Comparison of ENCODE assay signal across 8 cellular contexts in genomic region chr6:27617046-27617687, GRCh38.
DNase-seq lines count a peak whose midpoint lies in the region; ATAC-seq and TF ChIP-seq lines count a peak whose summit lies in the region.

No MANE protein-coding gene starts in this region.

- ATAC-seq in stimulated activated naive CD8-positive, alpha-beta T cell treated with anti-CD3 and anti-CD28 coated beads, Interleukin-15, Interleukin-2, amounts not matched to agents 100 U/mL and 50 U/mL, for 24 hours: no peak
- ATAC-seq in HG02981 (IDR thresholded peaks at IDR 0.05; ENCODE audit: unreplicated experiment) (no peak), GM18511 (IDR thresholded peaks at IDR 0.05; ENCODE audit: unreplicated experiment) (no peak)

- H3K36me3 Mint-ChIP-seq in stimulated activated naive CD8-positive, alpha-beta T cell treated with anti-CD3 and anti-CD28 coated beads, Interleukin-15, Interleukin-2, amounts not matched to agents 100 ng/mL and 50 ng/mL, for 24 hours (ENCODE audit: low read depth): peaks cover 4% of the 10 kb centered on the region
- H3K36me3 Mint-ChIP-seq in activated naive CD8-positive, alpha-beta T cell: no peaks in the 10 kb centered on the region

- H3K36me3 ChIP-seq in kidney epithelial cell (ENCODE audit: control insufficient read depth, insufficient read depth, low read length): no peaks in the 10 kb centered on the region

- no peaks in the 10 kb centered on the region for H3K9me3 Mint-ChIP-seq in stimulated activated naive CD8-positive, alpha-beta T cell treated with anti-CD3 and anti-CD28 coated beads, Interleukin-15, Interleukin-2, amounts not matched to agents 100 ng/mL and 50 ng/mL, for 24 hours
- no peaks in the 10 kb centered on the region for H3K9me3 Mint-ChIP-seq in activated naive CD8-positive, alpha-beta T cell (ENCODE audit: low read depth)

- H3K27me3 ChIP-seq in kidney epithelial cell (ENCODE audit: control insufficient read depth, insufficient read depth, low read length): no peaks in the 10 kb centered on the region

- H3K4me1 Mint-ChIP-seq in stimulated activated naive CD8-positive, alpha-beta T cell treated with anti-CD3 and anti-CD28 coated beads, Interleukin-15, Interleukin-2, amounts not matched to agents 100 ng/mL and 50 ng/mL, for 24 hours (ENCODE audit: low read depth): peaks cover 13% of the 10 kb centered on the region
- H3K4me1 Mint-ChIP-seq in activated naive CD8-positive, alpha-beta T cell (ENCODE audit: low read depth): peaks cover 11% of the 10 kb centered on the region

- DNase-seq in stimulated activated naive CD8-positive, alpha-beta T cell treated with anti-CD3 and anti-CD28 coated beads, Interleukin-15, Interleukin-2, amounts not matched to agents 100 U/mL and 50 U/mL, for 24 hours: no peak
- DNase-seq in kidney epithelial cell (ENCODE audit: low read depth) (no peak), NCI-H446 (lab: John Stamatoyannopoulos, UW) (no peak)
- DNase-seq in stimulated activated CD4-positive, alpha-beta T cell treated with anti-CD3 and anti-CD28 coated beads, Interleukin-1b, Interleukin-23, amount 100 ng/mL, for 48 hours: no peak

- peaks cover 77% of the 10 kb centered on the region for H3K27me3 Mint-ChIP-seq in stimulated activated naive CD8-positive, alpha-beta T cell treated with anti-CD3 and anti-CD28 coated beads, Interleukin-15, Interleukin-2, amounts not matched to agents 100 ng/mL and 50 ng/mL, for 24 hours
- H3K27me3 Mint-ChIP-seq in activated naive CD8-positive, alpha-beta T cell: peaks cover 48% of the 10 kb centered on the region

- no peak for TF ChIP-seq CTCF in kidney epithelial cell (IDR thresholded peaks at IDR 0.05; ENCODE audit: insufficient read depth, low read length, poor library complexity, severe bottlenecking)

- no peak overlapping the region for H3K27ac Mint-ChIP-seq in stimulated activated naive CD8-positive, alpha-beta T cell treated with anti-CD3 and anti-CD28 coated beads, Interleukin-15, Interleukin-2, amounts not matched to agents 100 ng/mL and 50 ng/mL, for 24 hours
- H3K27ac Mint-ChIP-seq in activated naive CD8-positive, alpha-beta T cell: no peak overlapping the region

- peak overlapping the region; percentile 73 for H3K4me3 Mint-ChIP-seq in stimulated activated naive CD8-positive, alpha-beta T cell treated with anti-CD3 and anti-CD28 coated beads, Interleukin-15, Interleukin-2, amounts not matched to agents 100 ng/mL and 50 ng/mL, for 24 hours
- peak overlapping the region; percentile 42 for H3K4me3 Mint-ChIP-seq in activated naive CD8-positive, alpha-beta T cell

- H3K4me3 ChIP-seq in kidney epithelial cell (ENCODE audit: low read depth, low read length): peak overlapping the region; percentile 43
